17 cellular contexts compared by ENCODE assay signal in the genomic region with DNA sequence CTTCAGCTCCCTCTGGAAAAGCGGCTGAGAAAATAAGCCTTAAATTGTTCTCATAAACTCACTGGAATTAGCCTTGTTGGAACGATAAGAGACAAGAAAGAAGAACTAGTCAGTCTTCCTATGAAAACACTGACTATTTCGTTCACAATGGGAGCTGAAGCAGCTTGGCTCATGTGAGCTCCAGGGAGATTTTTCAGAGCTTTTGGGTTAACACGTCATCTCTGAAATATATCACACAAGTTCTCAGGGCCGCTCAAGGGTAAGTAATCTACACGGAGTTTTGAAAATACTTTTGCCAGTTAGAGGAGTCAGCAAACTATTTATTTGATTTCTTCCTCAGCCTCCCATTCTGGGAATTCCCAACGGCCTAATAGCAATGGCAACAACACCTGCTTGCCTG.
"Had no signal": no experiment of that assay in that cellular context is flagged by ENCODE, and none has a peak within 500 bp of the region (broad histone marks: within the 10 kb centered on the region; RNA-seq: fewer than 3 reads in every experiment).

No MANE protein-coding gene starts in this region.

- H3K27me3 ChIP-seq: colonic mucosa, esophagus squamous epithelium, transverse colon had no signal

- ATAC-seq: natural killer cell treated with Interleukin-12 subunit alpha and Interleukin-12 subunit beta and Interleukin-15 and Interleukin-18, amount 100 ng/mL, for 72 hours; right cardiac atrium; T-helper 17 cell had no signal

- H3K9me3 ChIP-seq: colonic mucosa, esophagus squamous epithelium, transverse colon had no signal

- H3K4me3 ChIP-seq: colonic mucosa, esophagus squamous epithelium, transverse colon had no signal

- H3K27ac ChIP-seq: colonic mucosa, esophagus squamous epithelium, transverse colon had no signal

- DNase-seq: activated B cell treated with CpG ODN at 0.5 μM for 24 hours; activated CD4-positive, alpha-beta T cell treated with anti-CD3 and anti-CD28 coated beads, Interleukin-2, amount 10 ng/mL, durations not matched to agents 7 days and 5 days; activated naive CD4-positive, alpha-beta T cell; caudate nucleus; colonic mucosa; effector CD4-positive, alpha-beta T cell; esophagus squamous epithelium; foreskin melanocyte; kidney glomerular epithelial cell; mesendoderm; right cardiac atrium; small intestine; stimulated activated CD4-positive, alpha-beta T cell treated with anti-CD3 and anti-CD28 coated beads, Interleukin-4, amount 100 ng/mL, for 24 hours; stimulated activated naive CD4-positive, alpha-beta T cell treated with Interleukin-2 at 50 U/mL for 16 hours; T-helper 17 cell; transverse colon had no signal

- H3K4me1 ChIP-seq: colonic mucosa, esophagus squamous epithelium, transverse colon had no signal

- H3K36me3 ChIP-seq: colonic mucosa, esophagus squamous epithelium, transverse colon had no signal
